In the genomic region with DNA sequence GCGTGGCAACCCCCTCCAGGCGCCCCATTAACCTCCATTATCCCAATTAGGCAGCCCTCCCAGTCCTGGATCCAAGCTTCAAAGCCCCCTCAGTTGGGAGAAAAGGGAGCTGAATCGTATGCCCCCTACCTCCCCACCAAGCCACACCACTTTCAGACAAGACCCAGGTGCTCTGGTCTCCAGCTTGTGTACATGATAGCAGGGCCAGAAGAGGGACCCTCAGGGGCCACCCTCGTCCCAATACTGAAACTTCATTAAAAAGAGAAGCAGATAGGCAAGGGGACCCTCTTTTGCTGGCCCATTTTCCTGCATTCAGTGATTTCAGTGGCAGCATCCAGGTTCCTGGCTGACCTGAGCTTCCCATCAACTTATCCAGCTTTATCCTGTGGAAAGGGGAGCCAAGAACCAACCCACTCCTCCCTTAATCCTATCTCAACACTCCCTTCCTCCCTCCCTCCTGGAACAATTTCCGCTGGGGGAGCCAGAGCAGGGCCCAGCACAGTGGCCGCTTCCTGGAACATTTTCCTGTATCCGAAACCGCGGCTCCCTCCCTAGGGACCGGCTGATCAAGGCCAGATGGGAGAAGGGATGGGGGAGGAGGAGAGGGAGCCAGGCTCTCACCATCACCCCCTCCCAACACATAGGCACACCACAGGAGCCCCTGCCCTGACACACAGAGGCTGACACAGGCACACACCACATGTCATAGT, we compare ENCODE assay signal across 8 cellular contexts. TPM values are rescaled to one million over a fixed set of nuclear protein-coding genes. Genes with fewer than 3 reads are reported as not detected.
DNase-seq lines count a peak whose midpoint lies in the region; ATAC-seq lines count a peak whose summit lies in the region.

No MANE protein-coding gene starts in this region.

- POLR2A ChIA-PET in activated CD4-positive, alpha-beta T cell treated with anti-CD3 and anti-CD28 coated beads, Interleukin-2, amount 10 ng/mL, durations not matched to agents 7 days and 5 days (lab: Charles Lee): interaction anchor here (0.6 to 1.0 kb wide), 2 partner anchors 10 to 25 kb away, joined by 3 to 6 read pairs; partner anchors contain the start of gene AAAS
- POLR2A ChIA-PET in activated naive CD8-positive, alpha-beta T cell treated with anti-CD3 and anti-CD28 coated beads, Interleukin-2, amount 10 ng/mL, durations not matched to agents 7 days and 5 days (lab: Charles Lee): interaction anchor here (0.6 to 4.5 kb wide), 14 partner anchors 11 to 196 kb away, joined by 3 to 63 read pairs (median 5); partner anchors contain the start of genes AAAS, ESPL1, SP1 and TARBP2

- H3K27ac ChIP-seq in temporal lobe (ENCODE audit: low read depth, low read length): peak overlapping the region; percentile 83

- H3K27ac Mint-ChIP-seq in activated CD4-positive, alpha-beta T cell treated with anti-CD3 and anti-CD28 coated beads, Interleukin-2, amount 10 ng/mL, durations not matched to agents 7 days and 5 days: peak overlapping the region; percentile 89
- H3K27ac Mint-ChIP-seq in activated naive CD8-positive, alpha-beta T cell treated with anti-CD3 and anti-CD28 coated beads, Interleukin-2, amount 10 ng/mL, durations not matched to agents 7 days and 5 days: no peak overlapping the region

- H3K27me3 Mint-ChIP-seq in activated CD4-positive, alpha-beta T cell treated with anti-CD3 and anti-CD28 coated beads, Interleukin-2, amount 10 ng/mL, durations not matched to agents 7 days and 5 days: peaks cover 3% of the 10 kb centered on the region
- peaks cover 5% of the 10 kb centered on the region for H3K27me3 Mint-ChIP-seq in activated naive CD8-positive, alpha-beta T cell treated with anti-CD3 and anti-CD28 coated beads, Interleukin-2, amount 10 ng/mL, durations not matched to agents 7 days and 5 days

- H3K4me3 ChIP-seq in iPS-18c (ENCODE audit: insufficient read depth, low read depth, low read length): peak overlapping the region; percentile 72

- peaks cover 21% of the 10 kb centered on the region for H3K4me1 Mint-ChIP-seq in activated CD4-positive, alpha-beta T cell treated with anti-CD3 and anti-CD28 coated beads, Interleukin-2, amount 10 ng/mL, durations not matched to agents 7 days and 5 days
- peaks cover 15% of the 10 kb centered on the region for H3K4me1 Mint-ChIP-seq in activated naive CD8-positive, alpha-beta T cell treated with anti-CD3 and anti-CD28 coated beads, Interleukin-2, amount 10 ng/mL, durations not matched to agents 7 days and 5 days

- peak overlapping the region; percentile 85 for H3K4me3 Mint-ChIP-seq in activated CD4-positive, alpha-beta T cell treated with anti-CD3 and anti-CD28 coated beads, Interleukin-2, amount 10 ng/mL, durations not matched to agents 7 days and 5 days
- peak overlapping the region; percentile 99 for H3K4me3 Mint-ChIP-seq in activated naive CD8-positive, alpha-beta T cell treated with anti-CD3 and anti-CD28 coated beads, Interleukin-2, amount 10 ng/mL, durations not matched to agents 7 days and 5 days

- H3K36me3 Mint-ChIP-seq in activated CD4-positive, alpha-beta T cell treated with anti-CD3 and anti-CD28 coated beads, Interleukin-2, amount 10 ng/mL, durations not matched to agents 7 days and 5 days (ENCODE audit: low read depth): no peaks in the 10 kb centered on the region
- H3K36me3 Mint-ChIP-seq in activated naive CD8-positive, alpha-beta T cell treated with anti-CD3 and anti-CD28 coated beads, Interleukin-2, amount 10 ng/mL, durations not matched to agents 7 days and 5 days: no peaks in the 10 kb centered on the region

- CTCF ChIA-PET in activated CD4-positive, alpha-beta T cell treated with anti-CD3 and anti-CD28 coated beads, Interleukin-2, amount 10 ng/mL, durations not matched to agents 7 days and 5 days (lab: Charles Lee): interaction anchor here (0.6 to 6.7 kb wide), 28 partner anchors 10 to 330 kb away, joined by 3 to 48 read pairs (median 6); partner anchors contain the start of genes AAAS, AMHR2, MYG1 and PFDN5

- DNase-seq in activated CD4-positive, alpha-beta T cell treated with anti-CD3 and anti-CD28 coated beads, Interleukin-2, amount 10 ng/mL, durations not matched to agents 7 days and 5 days: no peak
- DNase-seq in activated CD4-positive, alpha-beta T cell treated with anti-CD3 and anti-CD28 coated beads for 48 hours: no peak
- DNase-seq in activated naive CD8-positive, alpha-beta T cell treated with anti-CD3 and anti-CD28 coated beads, Interleukin-2, amount 10 ng/mL, durations not matched to agents 7 days and 5 days: no peak
- DNase-seq in cerebellar nuclear complex (lab: John Stamatoyannopoulos, UW): no peak

- H3K9me3 ChIP-seq in iPS-18c (ENCODE audit: control insufficient read depth, insufficient read depth, low read length): no peaks in the 10 kb centered on the region

- peak; percentile 2 for ATAC-seq in activated naive CD8-positive, alpha-beta T cell treated with anti-CD3 and anti-CD28 coated beads, Interleukin-2, amount 10 ng/mL, durations not matched to agents 7 days and 5 days (ENCODE audit: low read depth)
- ATAC-seq in HG03139 (IDR thresholded peaks at IDR 0.05; ENCODE audit: unreplicated experiment) (no peak), HG02798 (IDR thresholded peaks at IDR 0.05; ENCODE audit: poor library complexity, unreplicated experiment) (no peak)

- H3K9me3 Mint-ChIP-seq in activated CD4-positive, alpha-beta T cell treated with anti-CD3 and anti-CD28 coated beads, Interleukin-2, amount 10 ng/mL, durations not matched to agents 7 days and 5 days: no peaks in the 10 kb centered on the region
- H3K9me3 Mint-ChIP-seq in activated naive CD8-positive, alpha-beta T cell treated with anti-CD3 and anti-CD28 coated beads, Interleukin-2, amount 10 ng/mL, durations not matched to agents 7 days and 5 days: no peaks in the 10 kb centered on the region

RNA-seq across cellular contexts. Expression of gene SP7, which starts 9.5 kb away (rescaled TPM):
- total RNA-seq in activated CD4-positive, alpha-beta T cell treated with anti-CD3 and anti-CD28 coated beads, Interleukin-2, amount 10 ng/mL, durations not matched to agents 7 days and 5 days: not detected
- not detected for total RNA-seq in activated naive CD8-positive, alpha-beta T cell treated with anti-CD3 and anti-CD28 coated beads, Interleukin-2, amount 10 ng/mL, durations not matched to agents 7 days and 5 days
- not detected for total RNA-seq in temporal lobe

RNA-seq across cellular contexts. Expression of gene AAAS, which starts 24.2 kb away (rescaled TPM):
- total RNA-seq in activated CD4-positive, alpha-beta T cell treated with anti-CD3 and anti-CD28 coated beads, Interleukin-2, amount 10 ng/mL, durations not matched to agents 7 days and 5 days: 10 to 100 TPM; 59.1 to 63.0 TPM
- total RNA-seq in activated naive CD8-positive, alpha-beta T cell treated with anti-CD3 and anti-CD28 coated beads, Interleukin-2, amount 10 ng/mL, durations not matched to agents 7 days and 5 days: 10 to 100 TPM; 65.0 to 67.0 TPM
- 29.0 TPM for total RNA-seq in temporal lobe

RNA-seq across cellular contexts. Expression of gene SP1, which starts 34.3 kb away (rescaled TPM):
- total RNA-seq in activated CD4-positive, alpha-beta T cell treated with anti-CD3 and anti-CD28 coated beads, Interleukin-2, amount 10 ng/mL, durations not matched to agents 7 days and 5 days: 10 to 100 TPM; 94.8 to 99.3 TPM
- total RNA-seq in activated naive CD8-positive, alpha-beta T cell treated with anti-CD3 and anti-CD28 coated beads, Interleukin-2, amount 10 ng/mL, durations not matched to agents 7 days and 5 days: 10 to 100 TPM; 88.7 to 96.2 TPM
- total RNA-seq in temporal lobe: 12.8 TPM

RNA-seq across cellular contexts. Expression of gene MYG1, which starts 46.1 kb away (rescaled TPM):
- total RNA-seq in activated CD4-positive, alpha-beta T cell treated with anti-CD3 and anti-CD28 coated beads, Interleukin-2, amount 10 ng/mL, durations not matched to agents 7 days and 5 days: 10 to 100 TPM; 47.9 to 56.4 TPM
- 10 to 100 TPM; 44.8 to 51.2 TPM for total RNA-seq in activated naive CD8-positive, alpha-beta T cell treated with anti-CD3 and anti-CD28 coated beads, Interleukin-2, amount 10 ng/mL, durations not matched to agents 7 days and 5 days
- 27.0 TPM for total RNA-seq in temporal lobe

RNA-seq across cellular contexts. Expression of gene PFDN5, which starts 50.3 kb away (rescaled TPM):
- total RNA-seq in activated CD4-positive, alpha-beta T cell treated with anti-CD3 and anti-CD28 coated beads, Interleukin-2, amount 10 ng/mL, durations not matched to agents 7 days and 5 days: 100 to 1,000 TPM; 305 to 335 TPM
- total RNA-seq in activated naive CD8-positive, alpha-beta T cell treated with anti-CD3 and anti-CD28 coated beads, Interleukin-2, amount 10 ng/mL, durations not matched to agents 7 days and 5 days: 100 to 1,000 TPM; 388 to 425 TPM
- 401 TPM for total RNA-seq in temporal lobe
